ENCODE assay signal across 15 cellular contexts in the genomic region with DNA sequence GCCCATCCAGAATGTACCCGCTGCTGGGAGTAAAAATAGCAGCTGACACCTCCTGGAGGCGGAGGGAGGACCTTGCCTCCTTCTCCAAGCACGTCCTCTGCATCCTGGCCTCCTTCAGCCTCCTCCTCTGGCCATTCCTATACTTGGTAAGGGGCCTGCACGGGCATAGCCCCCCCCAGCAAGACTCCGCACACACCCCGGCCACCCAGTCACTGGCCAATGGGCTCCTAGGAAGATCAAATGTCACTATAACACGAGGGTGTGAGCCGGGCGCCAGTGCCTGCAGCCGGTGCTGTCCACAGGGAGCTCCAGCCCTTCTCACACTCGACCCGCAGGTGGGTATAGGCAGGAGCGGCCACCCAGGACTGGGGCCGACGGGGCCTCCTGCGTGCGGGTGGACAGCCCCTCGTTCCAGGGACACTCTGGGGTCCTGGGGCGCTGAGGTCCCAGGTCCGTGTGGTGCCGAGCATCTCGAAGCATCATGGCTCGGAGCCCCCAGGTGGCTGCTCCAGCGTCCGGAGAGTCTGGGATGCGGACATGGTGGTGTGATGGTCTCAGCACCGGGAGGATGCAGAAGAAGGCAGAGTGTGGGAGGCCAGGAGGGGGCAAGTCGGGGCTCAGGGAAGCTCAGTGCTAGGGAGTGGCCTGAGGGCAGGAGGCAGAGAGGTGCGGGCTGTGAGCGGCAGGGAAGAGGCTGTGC. TPM values are rescaled to one million over a fixed set of nuclear protein-coding genes. Genes with fewer than 3 reads are reported as not detected.
DNase-seq lines count a peak whose midpoint lies in the region; ATAC-seq and TF ChIP-seq lines count a peak whose summit lies in the region.
"Had no signal": no experiment of that assay in that cellular context is flagged by ENCODE, and none has a peak within 500 bp of the region (broad histone marks: within the 10 kb centered on the region; RNA-seq: fewer than 3 reads in every experiment).

TNNT3 (plus strand) TSS at position 276 of the 700 bp plus-strand sequence. CDS start 3,172 bp downstream, outside the sequence.

- H3K4me3 ChIP-seq in PC-3 (ENCODE audit: low read length) (no peak within 1 kb of the TSS), left ventricle myocardium inferior (peak within 1 kb of the TSS; percentile 59), psoas muscle (peak within 1 kb of the TSS; percentile 75)

- no peak within 1 kb of the TSS for H3K4me2 ChIP-seq in PC-3 (ENCODE audit: low read length)

- H3K27ac ChIP-seq in PC-3 (ENCODE audit: low read length) (no peak within 1 kb of the TSS), left ventricle myocardium inferior (replicated peaks) (peak within 1 kb of the TSS; percentile 92), psoas muscle (peak within 1 kb of the TSS; percentile 94)
- H3K27ac ChIP-seq: HL-60 had no signal

- TF ChIP-seq CTCF in PC-3 (conservative IDR thresholded peaks at IDR 0.05; ENCODE audit: low read depth, low read length) (no peak), left ventricle myocardium inferior (IDR thresholded peaks at IDR 0.05; ENCODE audit: borderline replicate concordance) (no peak), psoas muscle (IDR thresholded peaks at IDR 0.05) (no peak)

- no peaks in the 10 kb centered on the region for H3K79me2 ChIP-seq in PC-3 (ENCODE audit: low read length)

- H3K9me2 ChIP-seq in PC-3 (replicated peaks; ENCODE audit: low read length), result no peaks in the 10 kb centered on the region

- no peak within 1 kb of the TSS for H2AFZ ChIP-seq in PC-3 (ENCODE audit: low read length)

- DNase-seq in D341Med (ENCODE audit: low spot score) (peak; percentile 41), PC-3 (no peak), left ventricle myocardium inferior (no peak), psoas muscle (peak; percentile 63 to 91), NCI-H1417 treated with DMSO at 0.1 percent for 48 hours (lab: John Stamatoyannopoulos, UW) (no peak), NCI-H1436 (lab: John Stamatoyannopoulos, UW) (no peak), inferior parietal cortex (ENCODE audit: extremely low spot score) (no peak)
- DNase-seq: activated B cell treated with CpG ODN at 0.5 μM for 24 hours, amygdala, dermis blood vessel endothelial cell, NCI-H2107 had no signal

- no TSS peak for BruUV-seq in PC-3 (replicated peaks; lab: Mats Ljungman, UMichigan)

- H3K36me3 ChIP-seq in PC-3 (ENCODE audit: low read depth, low read length) (no peaks in the 10 kb centered on the region), left ventricle myocardium inferior (no peaks in the 10 kb centered on the region), psoas muscle (ENCODE audit: insufficient read depth in 1 of 2, low read depth in 1 of 2) (peaks cover 0 to 22% of the 10 kb centered on the region in 2 donors)

- intact Hi-C loops in PC-3 (cut with micrococcal nuclease), result no loop called here
- intact Hi-C loops in left ventricle myocardium inferior (cut with micrococcal nuclease), result loop anchor here (5.0 kb wide), 1 partner anchor 37 kb away; no protein-coding TSS in a partner anchor
- intact Hi-C loops in psoas muscle (cut with DNase I), result loop anchor here (5.0 to 10.0 kb wide), 2 partner anchors 37 to 75 kb away; no protein-coding TSS in a partner anchor

- no peaks in the 10 kb centered on the region for H3K27me3 ChIP-seq in PC-3 (ENCODE audit: low read length)
- no peaks in the 10 kb centered on the region for H3K27me3 ChIP-seq in left ventricle myocardium inferior (ENCODE audit: low read depth)
- no peaks in the 10 kb centered on the region for H3K27me3 ChIP-seq in psoas muscle (ENCODE audit: insufficient read depth in 3 of 3, low read length in 2 of 3)

- CTCF ChIA-PET in PC-3 (lab: Charles Lee), result no interaction called here

- H3F3A ChIP-seq in PC-3 (ENCODE audit: low read length, unreplicated experiment), result no peaks in the 10 kb centered on the region

- ATAC-seq in PC-3, result peak; percentile 38; the same call in 1 of the 2 replicates
- ATAC-seq in psoas muscle, result peak; percentile 53 to 67 (median 59)
- ATAC-seq in GM19452 (IDR thresholded peaks at IDR 0.05; ENCODE audit: unreplicated experiment), result no peak

- no peak within 1 kb of the TSS for H3K9ac ChIP-seq in PC-3 (ENCODE audit: low read length)

- H3K4me1 ChIP-seq in PC-3 (ENCODE audit: insufficient read depth, low read length), result no peaks in the 10 kb centered on the region
- H3K4me1 ChIP-seq in left ventricle myocardium inferior, result peaks cover 85% of the 10 kb centered on the region
- H3K4me1 ChIP-seq in psoas muscle, result peaks cover 77% of the 10 kb centered on the region

- 38 to 61% (median 45%) methylated on average over 29 to 30 of the region's 30 CpGs for WGBS in psoas muscle, 3 donors

- H4K20me1 ChIP-seq in PC-3 (ENCODE audit: low read length), result no peaks in the 10 kb centered on the region

- H3K9me3 ChIP-seq in PC-3 (ENCODE audit: low read length), result no peaks in the 10 kb centered on the region
- no peaks in the 10 kb centered on the region for H3K9me3 ChIP-seq in left ventricle myocardium inferior (replicated peaks)
- H3K9me3 ChIP-seq in psoas muscle, result no peaks in the 10 kb centered on the region

- POLR2A ChIA-PET in PC-3 (lab: Charles Lee; ENCODE audit: unreplicated experiment), result no interaction called here

RNA-seq across cellular contexts. Expression of gene TNNT3, which starts in this region (rescaled TPM):
- total RNA-seq in PC-3 (2014; rRNA removed) (not detected in 2 replicates), left ventricle myocardium inferior (30.7 TPM), psoas muscle (1,000 to 10,000 TPM; 1,884 to 7,638 (median 4,017) TPM)
- polyA plus RNA-seq in psoas muscle, result 1,000 to 10,000 TPM; 1,367 to 5,833 (median 3,289) TPM
- total RNA-seq: dermis blood vessel endothelial cell, fibroblast of lung, G401 had no signal
- polyA plus RNA-seq: fibroblast of lung had no signal

Comparison
In these comparisons a context has a peak if more than half of its experiments do, and no peak if none do; other contexts are left out.
1. RNA of gene TNNT3 (total RNA-seq): 1,884 to 7,638 TPM in psoas muscle; 30.7 TPM in left ventricle myocardium inferior (single experiment) and not detected in PC-3; every median in the first group is over 10 times any median in the second.
2. Peak in ATAC-seq in PC-3; RNA of the gene not detected or under 1 TPM.
3. DNase-seq: peak in D341Med (single experiment) and psoas muscle (2 of 2); none in PC-3 (single experiment), left ventricle myocardium inferior (single experiment), NCI-H1417 treated with DMSO at 0.1 percent for 48 hours (single experiment), NCI-H1436 (single experiment) and inferior parietal cortex (single experiment).